ENCODE assay signal across 24 cellular contexts in genomic region chr6:123904228-123904627, GRCh38.
"Had no signal": no experiment of that assay in that cellular context is flagged by ENCODE, and none has a peak within 500 bp of the region (broad histone marks: within the 10 kb centered on the region; RNA-seq: fewer than 3 reads in every experiment).

No MANE protein-coding gene starts in this region.

- FAIRE-seq: pancreas, small intestine had no signal

- H3K27me3 ChIP-seq: dorsolateral prefrontal cortex, gastrocnemius medialis, heart right ventricle, pancreas, stomach, transverse colon had no signal

- H3K9me3 Mint-ChIP-seq: nephron had no signal

- ATAC-seq: esophagus mucosa, gastrocnemius medialis, heart right ventricle, left cardiac atrium, pancreas, right cardiac atrium had no signal

- DNase-seq: cortex of kidney; dorsolateral prefrontal cortex; effector CD8-positive, alpha-beta T cell; gastrocnemius medialis; heart right ventricle; islet precursor cell; left cardiac atrium; left ventricle myocardium inferior; mesenchymal stem cell; midbrain; occipital lobe; pancreas; right cardiac atrium; small intestine; stimulated activated CD4-positive, alpha-beta T cell treated with anti-CD3 and anti-CD28 coated beads, Interleukin-12 subunit alpha, Interleukin-12 subunit beta, amount 100 ng/mL, for 4 hours; stimulated activated naive CD4-positive, alpha-beta T cell; stomach; substantia nigra; transverse colon had no signal

- H3K27ac Mint-ChIP-seq: nephron, progenitor cell of endocrine pancreas had no signal

- H3K9me3 ChIP-seq: gastrocnemius medialis, heart right ventricle, left ventricle myocardium inferior, pancreas, stomach, thoracic aorta, transverse colon had no signal

- H3K36me3 ChIP-seq: gastrocnemius medialis, heart right ventricle, left ventricle myocardium inferior, pancreas, stomach, thoracic aorta, transverse colon had no signal

- H3K4me1 ChIP-seq: gastrocnemius medialis, heart right ventricle, left ventricle myocardium inferior, pancreas, stomach, transverse colon had no signal

- H3K4me3 ChIP-seq: dorsolateral prefrontal cortex, gastrocnemius medialis, heart right ventricle, left ventricle myocardium inferior, lung, pancreas, stomach, thoracic aorta, transverse colon had no signal

- H3K4me1 Mint-ChIP-seq: nephron had no signal

- H3K4me3 Mint-ChIP-seq: nephron had no signal

- H3K27ac ChIP-seq: dorsolateral prefrontal cortex, gastrocnemius medialis, heart right ventricle, left ventricle myocardium inferior, pancreas, stomach, thoracic aorta, transverse colon had no signal
